1 cellular context compared by ENCODE assay signal in the genomic region with DNA sequence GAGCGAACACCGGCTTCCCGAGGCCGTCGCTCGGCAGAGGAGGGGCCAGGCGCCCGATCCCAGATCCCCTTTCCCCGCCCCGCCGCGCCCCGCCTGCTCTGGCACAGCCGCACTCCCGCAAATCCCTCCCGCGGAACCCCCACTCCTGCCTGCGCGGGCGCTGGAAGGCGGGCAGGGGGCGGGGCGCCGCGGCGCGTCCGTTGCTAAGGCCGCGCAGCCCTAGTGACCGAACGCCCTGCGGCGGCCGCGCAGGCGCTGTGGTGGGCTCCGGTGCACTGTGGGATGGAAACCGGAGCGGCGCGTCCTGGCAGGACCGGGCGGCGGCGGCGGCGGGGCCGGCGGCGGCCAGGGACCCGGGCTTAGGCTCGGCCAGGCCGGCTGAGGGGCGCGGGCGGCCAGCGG.
A peak's percentile ranks its signal among the peaks of the same experiment; 100 is the strongest.
TF ChIP-seq lines count a peak whose summit lies in the region.

A gene with protein sequence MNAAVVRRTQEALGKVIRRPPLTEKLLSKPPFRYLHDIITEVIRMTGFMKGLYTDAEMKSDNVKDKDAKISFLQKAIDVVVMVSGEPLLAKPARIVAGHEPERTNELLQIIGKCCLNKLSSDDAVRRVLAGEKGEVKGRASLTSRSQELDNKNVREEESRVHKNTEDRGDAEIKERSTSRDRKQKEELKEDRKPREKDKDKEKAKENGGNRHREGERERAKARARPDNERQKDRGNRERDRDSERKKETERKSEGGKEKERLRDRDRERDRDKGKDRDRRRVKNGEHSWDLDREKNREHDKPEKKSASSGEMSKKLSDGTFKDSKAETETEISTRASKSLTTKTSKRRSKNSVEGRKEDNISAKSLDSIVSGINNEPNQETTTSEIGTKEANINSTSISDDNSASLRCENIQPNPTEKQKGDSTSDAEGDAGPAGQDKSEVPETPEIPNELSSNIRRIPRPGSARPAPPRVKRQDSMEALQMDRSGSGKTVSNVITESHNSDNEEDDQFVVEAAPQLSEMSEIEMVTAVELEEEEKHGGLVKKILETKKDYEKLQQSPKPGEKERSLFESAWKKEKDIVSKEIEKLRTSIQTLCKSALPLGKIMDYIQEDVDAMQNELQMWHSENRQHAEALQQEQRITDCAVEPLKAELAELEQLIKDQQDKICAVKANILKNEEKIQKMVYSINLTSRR (plus strand): TSS at position 273 of the 402 bp plus-strand sequence. CDS start 145 bp downstream, outside the sequence.

TF ChIP-seq in HepG2, 621 proteins besides CTCF, POLR2A, EP300 and RAD21 (continued from another document and continues in another):
- TF ChIP-seq ZSCAN20 (CRISPR knock-in tag; IDR thresholded peaks at IDR 0.05; ENCODE audit: borderline replicate concordance) (peak; percentile 15; the same call in 1 of the 2 replicates), MIER3 (CRISPR knock-in tag; IDR thresholded peaks at IDR 0.05; ENCODE audit: borderline replicate concordance) (0 out of 2 replicates have a peak, but pooled peaks have one; percentile 15), THYN1 (CRISPR knock-in tag; IDR thresholded peaks at IDR 0.05; ENCODE audit: borderline replicate concordance, low read depth) (no peak), MAZ (IDR thresholded peaks at IDR 0.05; ENCODE audit: borderline replicate concordance, low read depth, low read length) (peak; percentile 96), MAZ (CRISPR knock-in tag; IDR thresholded peaks at IDR 0.05; ENCODE audit: low read depth) (peak; percentile 78; the same call in 1 of the 2 replicates), ZNF878 (CRISPR knock-in tag; IDR thresholded peaks at IDR 0.05) (no peak), TGIF2 (CRISPR knock-in tag; IDR thresholded peaks at IDR 0.05) (0 out of 2 replicates have a peak, but pooled peaks have one; percentile 10), ZFX (CRISPR knock-in tag; IDR thresholded peaks at IDR 0.05; ENCODE audit: low read depth) (no peak), ZSCAN22 (CRISPR knock-in tag; IDR thresholded peaks at IDR 0.05) (no peak), ZNF432 (CRISPR knock-in tag; IDR thresholded peaks at IDR 0.05; ENCODE audit: borderline replicate concordance) (no peak), ZNF136 (CRISPR knock-in tag; IDR thresholded peaks at IDR 0.05; ENCODE audit: low read depth) (no peak), NONO (IDR thresholded peaks at IDR 0.05) (no peak), NONO (CRISPR knock-in tag; conservative IDR thresholded peaks at IDR 0.05) (peak; percentile 81; the same call in 1 of the 2 replicates), MEIS1 (CRISPR knock-in tag; IDR thresholded peaks at IDR 0.05; ENCODE audit: borderline replicate concordance) (no peak), SP2 (CRISPR knock-in tag; IDR thresholded peaks at IDR 0.05) (no peak), IRF2 (CRISPR knock-in tag; IDR thresholded peaks at IDR 0.05) (0 out of 2 replicates have a peak, but pooled peaks have one; percentile 44), ZNF251 (CRISPR knock-in tag; IDR thresholded peaks at IDR 0.05) (no peak), HMG20B (CRISPR knock-in tag; conservative IDR thresholded peaks at IDR 0.05) (no peak), BRCA1 (CRISPR knock-in tag; IDR thresholded peaks at IDR 0.05) (no peak), U2AF2 (IDR thresholded peaks at IDR 0.05; ENCODE audit: low read depth, low read length) (0 out of 2 replicates have a peak, but pooled peaks have one; percentile 57), ZBTB3 (CRISPR knock-in tag; IDR thresholded peaks at IDR 0.05; ENCODE audit: borderline replicate concordance, low read depth) (no peak), ZNF569 (CRISPR knock-in tag; IDR thresholded peaks at IDR 0.05; ENCODE audit: borderline replicate concordance) (no peak), ELF3 (CRISPR knock-in tag; IDR thresholded peaks at IDR 0.05) (no peak), PRPF4 (IDR thresholded peaks at IDR 0.05; ENCODE audit: low read depth, low read length, poor library complexity, severe bottlenecking) (no peak), BRD4 (CRISPR knock-in tag; IDR thresholded peaks at IDR 0.05) (no peak), ZNF446 (CRISPR knock-in tag; IDR thresholded peaks at IDR 0.05) (no peak), SYNCRIP (IDR thresholded peaks at IDR 0.05; ENCODE audit: insufficient read depth, low read depth, low read length) (no peak), ZC3H4 (CRISPR knock-in tag; IDR thresholded peaks at IDR 0.05; ENCODE audit: borderline replicate concordance) (no peak), CREM (IDR thresholded peaks at IDR 0.05) (no peak), CREM (CRISPR knock-in tag; IDR thresholded peaks at IDR 0.05) (no peak), ZNF788 (CRISPR knock-in tag; IDR thresholded peaks at IDR 0.05; ENCODE audit: borderline replicate concordance) (peak; percentile 80), ZNF598 (CRISPR knock-in tag; IDR thresholded peaks at IDR 0.05; ENCODE audit: borderline replicate concordance) (no peak), FOXM1 (CRISPR knock-in tag; IDR thresholded peaks at IDR 0.05) (no peak), MYNN (CRISPR knock-in tag; IDR thresholded peaks at IDR 0.05; ENCODE audit: low read depth) (no peak), NBN (conservative IDR thresholded peaks at IDR 0.05) (no peak), BORCS8-MEF2B (CRISPR knock-in tag; IDR thresholded peaks at IDR 0.05) (no peak), MED13 (CRISPR knock-in tag; IDR thresholded peaks at IDR 0.05) (no peak), ZSCAN30 (CRISPR knock-in tag; IDR thresholded peaks at IDR 0.05) (no peak), ZNF235 (CRISPR knock-in tag; IDR thresholded peaks at IDR 0.05; ENCODE audit: borderline replicate concordance) (peak; percentile 29; the same call in 1 of the 2 replicates), CEBPG (CRISPR knock-in tag; IDR thresholded peaks at IDR 0.05) (no peak), ZNF12 (CRISPR knock-in tag; IDR thresholded peaks at IDR 0.05) (no peak), ZNF747 (CRISPR knock-in tag; IDR thresholded peaks at IDR 0.05; ENCODE audit: borderline replicate concordance) (no peak), ZNF160 (CRISPR knock-in tag; IDR thresholded peaks at IDR 0.05) (0 out of 2 replicates have a peak, but pooled peaks have one; percentile 44), PITX1 (CRISPR knock-in tag; IDR thresholded peaks at IDR 0.05) (0 out of 2 replicates have a peak, but pooled peaks have one; percentile 46), ZNF3 (CRISPR knock-in tag; IDR thresholded peaks at IDR 0.05) (no peak), ATM (IDR thresholded peaks at IDR 0.05; ENCODE audit: borderline replicate concordance) (no peak), JUNB (CRISPR knock-in tag; IDR thresholded peaks at IDR 0.05; ENCODE audit: borderline replicate concordance) (no peak), NR1H2 (CRISPR knock-in tag; IDR thresholded peaks at IDR 0.05; ENCODE audit: borderline replicate concordance, low read depth) (no peak; the same call in 1 of the 2 replicates), KAT7 (CRISPR knock-in tag; IDR thresholded peaks at IDR 0.05; ENCODE audit: borderline replicate concordance) (0 out of 2 replicates have a peak, but pooled peaks have one; percentile 62), HDAC6 (IDR thresholded peaks at IDR 0.05; ENCODE audit: low read depth, low read length) (no peak), ERF (CRISPR knock-in tag; IDR thresholded peaks at IDR 0.05) (peak; percentile 73), HDAC2 (CRISPR knock-in tag; IDR thresholded peaks at IDR 0.05) (no peak), ZNF33A (CRISPR knock-in tag; IDR thresholded peaks at IDR 0.05; ENCODE audit: borderline replicate concordance) (no peak), MYC (CRISPR knock-in tag; IDR thresholded peaks at IDR 0.05; ENCODE audit: borderline replicate concordance) (no peak; the same call in 1 of the 2 replicates), MZF1 (CRISPR knock-in tag; IDR thresholded peaks at IDR 0.05; ENCODE audit: borderline replicate concordance) (no peak)
- TF ChIP-seq, protein P1, sequence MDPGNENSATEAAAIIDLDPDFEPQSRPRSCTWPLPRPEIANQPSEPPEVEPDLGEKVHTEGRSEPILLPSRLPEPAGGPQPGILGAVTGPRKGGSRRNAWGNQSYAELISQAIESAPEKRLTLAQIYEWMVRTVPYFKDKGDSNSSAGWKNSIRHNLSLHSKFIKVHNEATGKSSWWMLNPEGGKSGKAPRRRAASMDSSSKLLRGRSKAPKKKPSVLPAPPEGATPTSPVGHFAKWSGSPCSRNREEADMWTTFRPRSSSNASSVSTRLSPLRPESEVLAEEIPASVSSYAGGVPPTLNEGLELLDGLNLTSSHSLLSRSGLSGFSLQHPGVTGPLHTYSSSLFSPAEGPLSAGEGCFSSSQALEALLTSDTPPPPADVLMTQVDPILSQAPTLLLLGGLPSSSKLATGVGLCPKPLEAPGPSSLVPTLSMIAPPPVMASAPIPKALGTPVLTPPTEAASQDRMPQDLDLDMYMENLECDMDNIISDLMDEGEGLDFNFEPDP (CRISPR knock-in tag; conservative IDR thresholded peaks at IDR 0.05): no peak
- TF ChIP-seq, protein P2, sequence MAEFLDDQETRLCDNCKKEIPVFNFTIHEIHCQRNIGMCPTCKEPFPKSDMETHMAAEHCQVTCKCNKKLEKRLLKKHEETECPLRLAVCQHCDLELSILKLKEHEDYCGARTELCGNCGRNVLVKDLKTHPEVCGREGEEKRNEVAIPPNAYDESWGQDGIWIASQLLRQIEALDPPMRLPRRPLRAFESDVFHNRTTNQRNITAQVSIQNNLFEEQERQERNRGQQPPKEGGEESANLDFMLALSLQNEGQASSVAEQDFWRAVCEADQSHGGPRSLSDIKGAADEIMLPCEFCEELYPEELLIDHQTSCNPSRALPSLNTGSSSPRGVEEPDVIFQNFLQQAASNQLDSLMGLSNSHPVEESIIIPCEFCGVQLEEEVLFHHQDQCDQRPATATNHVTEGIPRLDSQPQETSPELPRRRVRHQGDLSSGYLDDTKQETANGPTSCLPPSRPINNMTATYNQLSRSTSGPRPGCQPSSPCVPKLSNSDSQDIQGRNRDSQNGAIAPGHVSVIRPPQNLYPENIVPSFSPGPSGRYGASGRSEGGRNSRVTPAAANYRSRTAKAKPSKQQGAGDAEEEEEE (CRISPR knock-in tag; IDR thresholded peaks at IDR 0.05; ENCODE audit: borderline replicate concordance): no peak
- TF ChIP-seq, protein P3, sequence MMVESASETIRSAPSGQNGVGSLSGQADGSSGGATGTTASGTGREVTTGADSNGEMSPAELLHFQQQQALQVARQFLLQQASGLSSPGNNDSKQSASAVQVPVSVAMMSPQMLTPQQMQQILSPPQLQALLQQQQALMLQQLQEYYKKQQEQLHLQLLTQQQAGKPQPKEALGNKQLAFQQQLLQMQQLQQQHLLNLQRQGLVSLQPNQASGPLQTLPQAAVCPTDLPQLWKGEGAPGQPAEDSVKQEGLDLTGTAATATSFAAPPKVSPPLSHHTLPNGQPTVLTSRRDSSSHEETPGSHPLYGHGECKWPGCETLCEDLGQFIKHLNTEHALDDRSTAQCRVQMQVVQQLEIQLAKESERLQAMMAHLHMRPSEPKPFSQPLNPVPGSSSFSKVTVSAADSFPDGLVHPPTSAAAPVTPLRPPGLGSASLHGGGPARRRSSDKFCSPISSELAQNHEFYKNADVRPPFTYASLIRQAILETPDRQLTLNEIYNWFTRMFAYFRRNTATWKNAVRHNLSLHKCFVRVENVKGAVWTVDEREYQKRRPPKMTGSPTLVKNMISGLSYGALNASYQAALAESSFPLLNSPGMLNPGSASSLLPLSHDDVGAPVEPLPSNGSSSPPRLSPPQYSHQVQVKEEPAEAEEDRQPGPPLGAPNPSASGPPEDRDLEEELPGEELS (CRISPR knock-in tag; IDR thresholded peaks at IDR 0.05): 0 out of 2 replicates have a peak, but pooled peaks have one; percentile 34
- TF ChIP-seq, protein P4, sequence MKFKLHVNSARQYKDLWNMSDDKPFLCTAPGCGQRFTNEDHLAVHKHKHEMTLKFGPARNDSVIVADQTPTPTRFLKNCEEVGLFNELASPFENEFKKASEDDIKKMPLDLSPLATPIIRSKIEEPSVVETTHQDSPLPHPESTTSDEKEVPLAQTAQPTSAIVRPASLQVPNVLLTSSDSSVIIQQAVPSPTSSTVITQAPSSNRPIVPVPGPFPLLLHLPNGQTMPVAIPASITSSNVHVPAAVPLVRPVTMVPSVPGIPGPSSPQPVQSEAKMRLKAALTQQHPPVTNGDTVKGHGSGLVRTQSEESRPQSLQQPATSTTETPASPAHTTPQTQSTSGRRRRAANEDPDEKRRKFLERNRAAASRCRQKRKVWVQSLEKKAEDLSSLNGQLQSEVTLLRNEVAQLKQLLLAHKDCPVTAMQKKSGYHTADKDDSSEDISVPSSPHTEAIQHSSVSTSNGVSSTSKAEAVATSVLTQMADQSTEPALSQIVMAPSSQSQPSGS (CRISPR knock-in tag; IDR thresholded peaks at IDR 0.05): no peak; the same call in 1 of the 2 replicates
- TF ChIP-seq, protein P5, sequence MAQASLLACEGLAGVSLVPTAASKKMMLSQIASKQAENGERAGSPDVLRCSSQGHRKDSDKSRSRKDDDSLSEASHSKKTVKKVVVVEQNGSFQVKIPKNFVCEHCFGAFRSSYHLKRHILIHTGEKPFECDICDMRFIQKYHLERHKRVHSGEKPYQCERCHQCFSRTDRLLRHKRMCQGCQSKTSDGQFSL (CRISPR knock-in tag; IDR thresholded peaks at IDR 0.05): no peak
- TF ChIP-seq, protein P6, sequence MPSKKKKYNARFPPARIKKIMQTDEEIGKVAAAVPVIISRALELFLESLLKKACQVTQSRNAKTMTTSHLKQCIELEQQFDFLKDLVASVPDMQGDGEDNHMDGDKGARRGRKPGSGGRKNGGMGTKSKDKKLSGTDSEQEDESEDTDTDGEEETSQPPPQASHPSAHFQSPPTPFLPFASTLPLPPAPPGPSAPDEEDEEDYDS (CRISPR knock-in tag; IDR thresholded peaks at IDR 0.05): no peak
- TF ChIP-seq, protein P7, sequence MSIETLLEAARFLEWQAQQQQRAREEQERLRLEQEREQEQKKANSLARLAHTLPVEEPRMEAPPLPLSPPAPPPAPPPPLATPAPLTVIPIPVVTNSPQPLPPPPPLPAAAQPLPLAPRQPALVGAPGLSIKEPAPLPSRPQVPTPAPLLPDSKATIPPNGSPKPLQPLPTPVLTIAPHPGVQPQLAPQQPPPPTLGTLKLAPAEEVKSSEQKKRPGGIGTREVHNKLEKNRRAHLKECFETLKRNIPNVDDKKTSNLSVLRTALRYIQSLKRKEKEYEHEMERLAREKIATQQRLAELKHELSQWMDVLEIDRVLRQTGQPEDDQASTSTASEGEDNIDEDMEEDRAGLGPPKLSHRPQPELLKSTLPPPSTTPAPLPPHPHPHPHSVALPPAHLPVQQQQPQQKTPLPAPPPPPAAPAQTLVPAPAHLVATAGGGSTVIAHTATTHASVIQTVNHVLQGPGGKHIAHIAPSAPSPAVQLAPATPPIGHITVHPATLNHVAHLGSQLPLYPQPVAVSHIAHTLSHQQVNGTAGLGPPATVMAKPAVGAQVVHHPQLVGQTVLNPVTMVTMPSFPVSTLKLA (IDR thresholded peaks at IDR 0.05): peak; percentile 33; the same call in 1 of the 2 replicates
